Comparison of ENCODE assay signal across 8 cellular contexts in the genomic region with DNA sequence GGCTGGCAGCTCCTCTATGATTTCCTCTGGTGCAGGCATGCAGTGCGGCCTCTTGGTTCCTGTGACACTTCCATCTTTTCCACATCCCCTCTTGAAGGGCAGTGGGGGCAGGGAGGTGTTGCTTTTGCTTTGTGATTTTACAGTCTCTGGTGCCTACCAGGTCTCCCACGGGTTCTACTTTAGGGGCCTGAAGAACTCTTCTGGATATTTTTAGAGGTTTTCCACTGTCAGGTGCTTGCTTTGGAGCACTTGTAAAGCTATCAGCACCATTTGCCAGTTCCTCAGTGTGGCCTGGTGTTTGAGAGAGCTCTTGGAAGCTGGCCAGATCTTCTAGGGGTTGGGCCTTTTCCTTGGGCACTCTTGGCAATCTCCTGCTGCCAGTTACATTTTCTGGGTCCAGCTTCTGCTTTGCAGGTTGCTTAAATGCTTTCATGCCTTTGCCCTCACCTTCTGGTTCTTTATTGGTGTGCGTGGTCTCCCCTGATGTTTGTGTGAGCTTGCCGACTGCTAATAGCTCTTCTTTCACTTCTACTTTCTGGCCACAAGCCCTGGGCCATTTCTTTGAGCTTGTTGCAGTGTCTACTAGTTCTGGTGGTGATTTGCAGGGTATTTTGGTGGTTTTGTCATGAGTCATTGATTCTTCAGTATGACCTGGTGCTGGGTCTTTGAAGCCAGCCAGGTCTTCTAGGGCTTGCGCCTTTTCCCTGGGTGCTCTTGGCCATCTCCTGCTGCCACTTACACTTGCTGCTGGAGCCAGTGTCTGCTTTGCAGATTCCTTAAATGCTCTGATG. TPM values are rescaled to one million over a fixed set of nuclear protein-coding genes. Genes with fewer than 3 reads are reported as not detected.
DNase-seq lines count a peak whose midpoint lies in the region; ATAC-seq and TF ChIP-seq lines count a peak whose summit lies in the region.

No MANE protein-coding gene starts in this region.

- no peaks in the 10 kb centered on the region for H3K9me3 Mint-ChIP-seq in effector memory CD8-positive, alpha-beta T cell

- H3K4me1 Mint-ChIP-seq in effector memory CD8-positive, alpha-beta T cell (ENCODE audit: low read depth in 2 of 2), result peaks cover 8 to 13% of the 10 kb centered on the region in 2 donors

- peak overlapping the region; percentile 14 to 45 for H3K4me3 Mint-ChIP-seq in effector memory CD8-positive, alpha-beta T cell

- no peaks in the 10 kb centered on the region for H3K27me3 Mint-ChIP-seq in effector memory CD8-positive, alpha-beta T cell

- ATAC-seq in GM18861 (IDR thresholded peaks at IDR 0.05; ENCODE audit: unreplicated experiment), result peak; percentile 99
- ATAC-seq in GM21786 (IDR thresholded peaks at IDR 0.05; ENCODE audit: unreplicated experiment), result peak; percentile 97
- peak; percentile 69 for ATAC-seq in effector memory CD8-positive, alpha-beta T cell (replicated peaks)

- H3K4me3 ChIP-seq in foreskin fibroblast (ENCODE audit: low read depth in 1 of 2, low read length in 2 of 2), result no peak overlapping the region

- peak; percentile 81 for DNase-seq in M059J (ENCODE audit: low read depth)
- no peak for DNase-seq in effector memory CD8-positive, alpha-beta T cell
- no peak for DNase-seq in stimulated activated naive CD4-positive, alpha-beta T cell treated with Interleukin-2 at 50 U/mL for 16 hours (lab: John Stamatoyannopoulos, UW)
- DNase-seq in foreskin fibroblast, result no peak
- DNase-seq in activated effector memory CD4-positive, alpha-beta T cell treated with Interleukin-2 at 50 U/mL for 16 hours, result no peak
- no peak for DNase-seq in activated T-cell treated with anti-CD3 and anti-CD28 coated beads, Interleukin-2, amount 50 U/mL, for 1 hour

- no peaks in the 10 kb centered on the region for H3K36me3 Mint-ChIP-seq in effector memory CD8-positive, alpha-beta T cell (ENCODE audit: insufficient read depth)

- TF ChIP-seq CTCF in foreskin fibroblast (IDR thresholded peaks at IDR 0.05; ENCODE audit: low read depth, low read length), result no peak

- peak overlapping the region; percentile 26 to 48 for H3K27ac Mint-ChIP-seq in effector memory CD8-positive, alpha-beta T cell

RNA-seq across cellular contexts. Expression of a gene that starts 11.4 kb away (rescaled TPM):
- 11.0 and 17.4 TPM in 2 replicates for total RNA-seq in M059J (2014; rRNA removed; shearing (Covaris generic))

RNA-seq across cellular contexts. Expression of a gene that starts 16.9 kb away (rescaled TPM):
- total RNA-seq in M059J (2014; rRNA removed; shearing (Covaris generic)), result 3.0 and 3.4 TPM in 2 replicates
